12 cellular contexts compared by ENCODE assay signal in genomic region chr13:114015608-114016295, GRCh38. TPM values are rescaled to one million over a fixed set of nuclear protein-coding genes. Genes with fewer than 3 reads are reported as not detected.
DNase-seq lines count a peak whose midpoint lies in the region; ATAC-seq lines count a peak whose summit lies in the region.
"Had no signal": no experiment of that assay in that cellular context is flagged by ENCODE, and none has a peak within 500 bp of the region (broad histone marks: within the 10 kb centered on the region; RNA-seq: fewer than 3 reads in every experiment).

No MANE protein-coding gene starts in this region.

- H3K9me3 Mint-ChIP-seq in T-helper 1 cell treated with Interleukin-12 subunit alpha and Interleukin-12 subunit beta and Interleukin-4 antibody, amounts not matched to agents 30 μg/mL and 1 μg/mL, for 36 hours = no peaks in the 10 kb centered on the region

- H3K27ac Mint-ChIP-seq in T-helper 1 cell treated with Interleukin-12 subunit alpha and Interleukin-12 subunit beta and Interleukin-4 antibody, amounts not matched to agents 30 μg/mL and 1 μg/mL, for 36 hours = peak overlapping the region; percentile 6

- H3K4me3 Mint-ChIP-seq in T-helper 1 cell treated with Interleukin-12 subunit alpha and Interleukin-12 subunit beta and Interleukin-4 antibody, amounts not matched to agents 30 μg/mL and 1 μg/mL, for 36 hours = no peak overlapping the region

- no peaks in the 10 kb centered on the region for H3K27me3 Mint-ChIP-seq in T-helper 1 cell treated with Interleukin-12 subunit alpha and Interleukin-12 subunit beta and Interleukin-4 antibody, amounts not matched to agents 30 μg/mL and 1 μg/mL, for 36 hours (ENCODE audit: low read depth)

- peaks cover 5% of the 10 kb centered on the region for H3K4me1 Mint-ChIP-seq in T-helper 1 cell treated with Interleukin-12 subunit alpha and Interleukin-12 subunit beta and Interleukin-4 antibody, amounts not matched to agents 30 μg/mL and 1 μg/mL, for 36 hours (ENCODE audit: low read depth)

- peak; percentile 11 for ATAC-seq in left lobe of liver
- peak; percentile 65 for ATAC-seq in stimulated activated naive CD8-positive, alpha-beta T cell treated with anti-CD3 and anti-CD28 coated beads, Interleukin-15, Interleukin-2, amounts not matched to agents 100 U/mL and 50 U/mL, for 24 hours

- H3K36me3 Mint-ChIP-seq in T-helper 1 cell treated with Interleukin-12 subunit alpha and Interleukin-12 subunit beta and Interleukin-4 antibody, amounts not matched to agents 30 μg/mL and 1 μg/mL, for 36 hours (ENCODE audit: low read depth) = peaks cover 29% of the 10 kb centered on the region

- no peak for DNase-seq in T-helper 1 cell
- peak; percentile 61 for DNase-seq in amniotic epithelial cell (ENCODE audit: low read depth)
- no peak for DNase-seq in left lobe of liver (ENCODE audit: low spot score)
- peak; percentile 55 for DNase-seq in stimulated activated naive CD8-positive, alpha-beta T cell treated with anti-CD3 and anti-CD28 coated beads, Interleukin-15, Interleukin-2, amounts not matched to agents 100 U/mL and 50 U/mL, for 24 hours
- no peak for DNase-seq in activated effector memory CD4-positive, alpha-beta T cell treated with Interleukin-2 at 50 U/mL for 16 hours
- no peak for DNase-seq in Kasumi-1 (lab: John Stamatoyannopoulos, UW)
- no peak for DNase-seq in CD1c-positive myeloid dendritic cell (ENCODE audit: extremely low spot score)
- DNase-seq: amygdala, DMS79 treated with DMSO at 0.1 percent for 48 hours, sigmoid colon had no signal

RNA-seq across cellular contexts. Expression of gene C13orf46, which starts 41.9 kb away (rescaled TPM):
- total RNA-seq in left lobe of liver = 1.1 TPM
- total RNA-seq: epithelial cell of proximal tubule had no signal

Comparison
In these comparisons a context has a peak if more than half of its experiments do, and no peak if none do; other contexts are left out.
1. DNase-seq: peak in amniotic epithelial cell (single experiment) and stimulated activated naive CD8-positive, alpha-beta T cell treated with anti-CD3 and anti-CD28 coated beads, Interleukin-15, Interleukin-2, amounts not matched to agents 100 U/mL and 50 U/mL, for 24 hours (single experiment); none in T-helper 1 cell (0 of 5), left lobe of liver (single experiment), activated effector memory CD4-positive, alpha-beta T cell treated with Interleukin-2 at 50 U/mL for 16 hours (single experiment), Kasumi-1 (0 of 2) and CD1c-positive myeloid dendritic cell (single experiment).